Comparison of ENCODE assay signal across 1 cellular context in genomic region chr4:87390931-87391782, GRCh38.
A peak's percentile ranks its signal among the peaks of the same experiment; 100 is the strongest.
TF ChIP-seq lines count a peak whose summit lies in the region.

A gene with protein sequence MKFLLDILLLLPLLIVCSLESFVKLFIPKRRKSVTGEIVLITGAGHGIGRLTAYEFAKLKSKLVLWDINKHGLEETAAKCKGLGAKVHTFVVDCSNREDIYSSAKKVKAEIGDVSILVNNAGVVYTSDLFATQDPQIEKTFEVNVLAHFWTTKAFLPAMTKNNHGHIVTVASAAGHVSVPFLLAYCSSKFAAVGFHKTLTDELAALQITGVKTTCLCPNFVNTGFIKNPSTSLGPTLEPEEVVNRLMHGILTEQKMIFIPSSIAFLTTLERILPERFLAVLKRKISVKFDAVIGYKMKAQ (minus strand): TSS chr4:87391188. CDS start chr4:87391070, 118 bp downstream.

TF ChIP-seq in H1, 55 proteins besides CTCF, POLR2A, EP300 and RAD21 (continued from another document):
- TF ChIP-seq, protein P1, sequence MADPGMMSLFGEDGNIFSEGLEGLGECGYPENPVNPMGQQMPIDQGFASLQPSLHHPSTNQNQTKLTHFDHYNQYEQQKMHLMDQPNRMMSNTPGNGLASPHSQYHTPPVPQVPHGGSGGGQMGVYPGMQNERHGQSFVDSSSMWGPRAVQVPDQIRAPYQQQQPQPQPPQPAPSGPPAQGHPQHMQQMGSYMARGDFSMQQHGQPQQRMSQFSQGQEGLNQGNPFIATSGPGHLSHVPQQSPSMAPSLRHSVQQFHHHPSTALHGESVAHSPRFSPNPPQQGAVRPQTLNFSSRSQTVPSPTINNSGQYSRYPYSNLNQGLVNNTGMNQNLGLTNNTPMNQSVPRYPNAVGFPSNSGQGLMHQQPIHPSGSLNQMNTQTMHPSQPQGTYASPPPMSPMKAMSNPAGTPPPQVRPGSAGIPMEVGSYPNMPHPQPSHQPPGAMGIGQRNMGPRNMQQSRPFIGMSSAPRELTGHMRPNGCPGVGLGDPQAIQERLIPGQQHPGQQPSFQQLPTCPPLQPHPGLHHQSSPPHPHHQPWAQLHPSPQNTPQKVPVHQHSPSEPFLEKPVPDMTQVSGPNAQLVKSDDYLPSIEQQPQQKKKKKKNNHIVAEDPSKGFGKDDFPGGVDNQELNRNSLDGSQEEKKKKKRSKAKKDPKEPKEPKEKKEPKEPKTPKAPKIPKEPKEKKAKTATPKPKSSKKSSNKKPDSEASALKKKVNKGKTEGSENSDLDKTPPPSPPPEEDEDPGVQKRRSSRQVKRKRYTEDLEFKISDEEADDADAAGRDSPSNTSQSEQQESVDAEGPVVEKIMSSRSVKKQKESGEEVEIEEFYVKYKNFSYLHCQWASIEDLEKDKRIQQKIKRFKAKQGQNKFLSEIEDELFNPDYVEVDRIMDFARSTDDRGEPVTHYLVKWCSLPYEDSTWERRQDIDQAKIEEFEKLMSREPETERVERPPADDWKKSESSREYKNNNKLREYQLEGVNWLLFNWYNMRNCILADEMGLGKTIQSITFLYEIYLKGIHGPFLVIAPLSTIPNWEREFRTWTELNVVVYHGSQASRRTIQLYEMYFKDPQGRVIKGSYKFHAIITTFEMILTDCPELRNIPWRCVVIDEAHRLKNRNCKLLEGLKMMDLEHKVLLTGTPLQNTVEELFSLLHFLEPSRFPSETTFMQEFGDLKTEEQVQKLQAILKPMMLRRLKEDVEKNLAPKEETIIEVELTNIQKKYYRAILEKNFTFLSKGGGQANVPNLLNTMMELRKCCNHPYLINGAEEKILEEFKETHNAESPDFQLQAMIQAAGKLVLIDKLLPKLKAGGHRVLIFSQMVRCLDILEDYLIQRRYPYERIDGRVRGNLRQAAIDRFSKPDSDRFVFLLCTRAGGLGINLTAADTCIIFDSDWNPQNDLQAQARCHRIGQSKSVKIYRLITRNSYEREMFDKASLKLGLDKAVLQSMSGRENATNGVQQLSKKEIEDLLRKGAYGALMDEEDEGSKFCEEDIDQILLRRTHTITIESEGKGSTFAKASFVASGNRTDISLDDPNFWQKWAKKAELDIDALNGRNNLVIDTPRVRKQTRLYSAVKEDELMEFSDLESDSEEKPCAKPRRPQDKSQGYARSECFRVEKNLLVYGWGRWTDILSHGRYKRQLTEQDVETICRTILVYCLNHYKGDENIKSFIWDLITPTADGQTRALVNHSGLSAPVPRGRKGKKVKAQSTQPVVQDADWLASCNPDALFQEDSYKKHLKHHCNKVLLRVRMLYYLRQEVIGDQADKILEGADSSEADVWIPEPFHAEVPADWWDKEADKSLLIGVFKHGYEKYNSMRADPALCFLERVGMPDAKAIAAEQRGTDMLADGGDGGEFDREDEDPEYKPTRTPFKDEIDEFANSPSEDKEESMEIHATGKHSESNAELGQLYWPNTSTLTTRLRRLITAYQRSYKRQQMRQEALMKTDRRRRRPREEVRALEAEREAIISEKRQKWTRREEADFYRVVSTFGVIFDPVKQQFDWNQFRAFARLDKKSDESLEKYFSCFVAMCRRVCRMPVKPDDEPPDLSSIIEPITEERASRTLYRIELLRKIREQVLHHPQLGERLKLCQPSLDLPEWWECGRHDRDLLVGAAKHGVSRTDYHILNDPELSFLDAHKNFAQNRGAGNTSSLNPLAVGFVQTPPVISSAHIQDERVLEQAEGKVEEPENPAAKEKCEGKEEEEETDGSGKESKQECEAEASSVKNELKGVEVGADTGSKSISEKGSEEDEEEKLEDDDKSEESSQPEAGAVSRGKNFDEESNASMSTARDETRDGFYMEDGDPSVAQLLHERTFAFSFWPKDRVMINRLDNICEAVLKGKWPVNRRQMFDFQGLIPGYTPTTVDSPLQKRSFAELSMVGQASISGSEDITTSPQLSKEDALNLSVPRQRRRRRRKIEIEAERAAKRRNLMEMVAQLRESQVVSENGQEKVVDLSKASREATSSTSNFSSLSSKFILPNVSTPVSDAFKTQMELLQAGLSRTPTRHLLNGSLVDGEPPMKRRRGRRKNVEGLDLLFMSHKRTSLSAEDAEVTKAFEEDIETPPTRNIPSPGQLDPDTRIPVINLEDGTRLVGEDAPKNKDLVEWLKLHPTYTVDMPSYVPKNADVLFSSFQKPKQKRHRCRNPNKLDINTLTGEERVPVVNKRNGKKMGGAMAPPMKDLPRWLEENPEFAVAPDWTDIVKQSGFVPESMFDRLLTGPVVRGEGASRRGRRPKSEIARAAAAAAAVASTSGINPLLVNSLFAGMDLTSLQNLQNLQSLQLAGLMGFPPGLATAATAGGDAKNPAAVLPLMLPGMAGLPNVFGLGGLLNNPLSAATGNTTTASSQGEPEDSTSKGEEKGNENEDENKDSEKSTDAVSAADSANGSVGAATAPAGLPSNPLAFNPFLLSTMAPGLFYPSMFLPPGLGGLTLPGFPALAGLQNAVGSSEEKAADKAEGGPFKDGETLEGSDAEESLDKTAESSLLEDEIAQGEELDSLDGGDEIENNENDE (IDR thresholded peaks at IDR 0.05; ENCODE audit: insufficient replicate concordance, low read length): no peak
- no peak for TF ChIP-seq BACH1 (IDR thresholded peaks at IDR 0.05; ENCODE audit: low read length)
- TF ChIP-seq PHF8 (conservative IDR thresholded peaks at IDR 0.05; ENCODE audit: low read depth, low read length): 0 out of 2 replicates have a peak, but pooled peaks have one; percentile 22
- TF ChIP-seq MAX (IDR thresholded peaks at IDR 0.05): no peak
- TF ChIP-seq POLR2AphosphoS5 (IDR thresholded peaks at IDR 0.05; ENCODE audit: low read depth, low read length): peak; percentile 69; the same call in 1 of the 2 replicates
- no peak for TF ChIP-seq CTBP2 (IDR thresholded peaks at IDR 0.05; ENCODE audit: borderline replicate concordance, insufficient read depth, insufficient read length, low read length)
- TF ChIP-seq RNF2 (IDR thresholded peaks at IDR 0.05; ENCODE audit: borderline replicate concordance, low read depth, low read length, missing control alignments, poor library complexity, severe bottlenecking): no peak
- TF ChIP-seq CEBPB (IDR thresholded peaks at IDR 0.05; ENCODE audit: low read depth, low read length): peak; percentile 98
- no peak for TF ChIP-seq CBX5 (IDR thresholded peaks at IDR 0.05; ENCODE audit: low read depth, low read length)
- TF ChIP-seq HDAC2 (IDR thresholded peaks at IDR 0.05; ENCODE audit: borderline replicate concordance in 1 of 2, low read depth in 2 of 2, low read length in 2 of 2): 0 out of 4 replicates have a peak, but pooled peaks of 1 of the 2 experiments have one; percentile 66
- TF ChIP-seq KDM4A (IDR thresholded peaks at IDR 0.05; ENCODE audit: low read depth, low read length, severe bottlenecking): peak; percentile 58
- TF ChIP-seq SP2 (IDR thresholded peaks at IDR 0.05; ENCODE audit: low read length): no peak
- TF ChIP-seq TAF7 (optimal IDR thresholded peaks at IDR 0.05; ENCODE audit: borderline replicate concordance, low read depth, low read length): no peak
